In genomic region chr4:114474401-114474800, GRCh38 we compare ENCODE assay signal across 28 cellular contexts.
DNase-seq lines count a peak whose midpoint lies in the region; ATAC-seq and TF ChIP-seq lines count a peak whose summit lies in the region.
"Had no signal": no experiment of that assay in that cellular context is flagged by ENCODE, and none has a peak within 500 bp of the region (broad histone marks: within the 10 kb centered on the region; RNA-seq: fewer than 3 reads in every experiment).

No MANE protein-coding gene starts in this region.

- no peak overlapping the region for H2BK15ac ChIP-seq in H9 (ENCODE audit: low read depth, low read length)

- H3K4me3 ChIP-seq in astrocyte of the cerebellum (ENCODE audit: low read depth, low read length) (no peak overlapping the region), tibial artery (no peak overlapping the region), hepatocyte (no peak overlapping the region)
- H3K4me3 ChIP-seq: A549; BLaER1 treated with 17β-estradiol and CSF1 and Interleukin-3, amounts not matched to agents 10 nM and 100 nM; PC-9; SJCRH30 had no signal

- H3K4ac ChIP-seq in H9 (ENCODE audit: low read depth, low read length): no peak overlapping the region

- TF ChIP-seq CTCF in H9 (conservative IDR thresholded peaks at IDR 0.05) (no peak), astrocyte of the cerebellum (IDR thresholded peaks at IDR 0.05; ENCODE audit: low read depth, low read length, missing control alignments) (no peak), tibial artery (IDR thresholded peaks at IDR 0.05) (no peak), hepatocyte (IDR thresholded peaks at IDR 0.05; ENCODE audit: poor library complexity) (no peak)

- peaks cover 3 to 8% of the 10 kb centered on the region in 2 experiments; a peak in 3 of 4 replicates for H3K4me1 Mint-ChIP-seq in H9
- H3K4me1 Mint-ChIP-seq: CD4-positive, alpha-beta memory T cell had no signal

- H3K56ac ChIP-seq in H9 (ENCODE audit: insufficient read length, low read depth, low read length): no peak overlapping the region

- H3K79me1 ChIP-seq in H9 (ENCODE audit: insufficient read depth, low read depth, low read length, poor library complexity, severe bottlenecking): no peaks in the 10 kb centered on the region

- no peak overlapping the region for H3K9ac ChIP-seq in H9 (ENCODE audit: extremely low read depth, insufficient read length, low read length)
- H3K9ac ChIP-seq: BLaER1 treated with 17β-estradiol and CSF1 and Interleukin-3, amounts not matched to agents 10 nM and 100 nM had no signal

- H3K23ac ChIP-seq in H9 (ENCODE audit: insufficient read length, low read depth, low read length): no peak overlapping the region

- no peak overlapping the region for H2BK120ac ChIP-seq in H9 (ENCODE audit: low read depth, low read length, poor library complexity, severe bottlenecking)

- no peaks in the 10 kb centered on the region for H3K27me3 ChIP-seq in H9 (ENCODE audit: insufficient read depth, low read length)
- no peaks in the 10 kb centered on the region for H3K27me3 ChIP-seq in tibial artery
- no peaks in the 10 kb centered on the region for H3K27me3 ChIP-seq in hepatocyte
- H3K27me3 ChIP-seq: BLaER1 treated with 17β-estradiol and CSF1 and Interleukin-3, amounts not matched to agents 10 nM and 100 nM; SJCRH30 had no signal

- DNase-seq in COLO829 (ENCODE audit: low spot score) (peak; percentile 9), H9 (no peak), astrocyte of the cerebellum (ENCODE audit: low read depth) (peak; percentile 49), left kidney (ENCODE audit: low read depth, low spot score) (peak; percentile 2), tibial artery (no peak), hepatocyte (ENCODE audit: low spot score) (no peak), NCI-H2107 (lab: John Stamatoyannopoulos, UW) (no peak)
- DNase-seq: AML-193; Caco-2; CD4-positive, alpha-beta memory T cell; DMS 273 treated with DMSO at 0.1 percent for 48 hours; DMS79; GOT3; HCEC 1CT; NCI-H1105 treated with DMSO at 0.1 percent for 48 hours; NCI-H146; NCI-H2029; NCI-H446 treated with DMSO at 0.1 percent for 48 hours; NCI-H526; NCI-H82; NK-92 treated with Interleukin-12 subunit alpha and Interleukin-12 subunit beta, amount 100 ng/mL, for 24 hours; PC-9; SJCRH30 had no signal

- no peak overlapping the region for H4K5ac ChIP-seq in H9 (ENCODE audit: insufficient read length, low read depth, low read length)

- no peak overlapping the region for H4K91ac ChIP-seq in H9 (ENCODE audit: insufficient read length, low read depth, low read length)

- H3K18ac ChIP-seq in H9 (ENCODE audit: insufficient read length, low read depth, low read length): no peak overlapping the region

- H3K27ac ChIP-seq in H9 (ENCODE audit: insufficient read length, low read depth, low read length) (no peak overlapping the region), tibial artery (no peak overlapping the region), hepatocyte (no peak overlapping the region)
- H3K27ac ChIP-seq: A549; BLaER1 treated with 17β-estradiol and CSF1 and Interleukin-3, amounts not matched to agents 10 nM and 100 nM; PC-9; SJCRH30 had no signal

- H3K9me3 Mint-ChIP-seq in H9: no peaks in the 10 kb centered on the region; a peak in 1 of 5 replicates

- no peaks in the 10 kb centered on the region for H3K23me2 ChIP-seq in H9 (ENCODE audit: insufficient read length, low read depth, low read length, poor library complexity, severe bottlenecking)

- H3K4me1 ChIP-seq in H9 (ENCODE audit: insufficient read depth, low read length) (no peaks in the 10 kb centered on the region), tibial artery (no peaks in the 10 kb centered on the region), hepatocyte (ENCODE audit: insufficient read depth) (no peaks in the 10 kb centered on the region)
- H3K4me1 ChIP-seq: A549; BLaER1 treated with 17β-estradiol and CSF1 and Interleukin-3, amounts not matched to agents 10 nM and 100 nM; SJCRH30 had no signal

- H3K4me3 Mint-ChIP-seq in H9: no peak overlapping the region
- H3K4me3 Mint-ChIP-seq: CD4-positive, alpha-beta memory T cell had no signal

- in situ Hi-C loops in astrocyte of the cerebellum (cut with HindIII; ENCODE audit: low sequenced_read_pairs): no loop called here

- WGBS in H9 (ENCODE audit: extremely low coverage, insufficient read length, low lambda C conversion rate): no CpG with 5 or more reads among the region's 3 CpGs
- 93% methylated on average over 3 of the region's 3 CpGs for WGBS in hepatocyte (ENCODE audit: low lambda C conversion rate, missing lambda C conversion rate)

- H4K8ac ChIP-seq in H9 (replicated peaks; ENCODE audit: insufficient read length, low read depth, low read length): no peak overlapping the region

- H3K9me3 ChIP-seq in H9 (ENCODE audit: control insufficient read depth, low read depth, low read length) (no peaks in the 10 kb centered on the region), tibial artery (no peaks in the 10 kb centered on the region), hepatocyte (ENCODE audit: low read depth) (no peaks in the 10 kb centered on the region)
- H3K9me3 ChIP-seq: A549, Caco-2, SJCRH30 had no signal

- intact Hi-C loops in tibial artery (cut with DNase I; ENCODE audit: low total_unique reads): no loop called here

- no peaks in the 10 kb centered on the region for H3K36me3 ChIP-seq in tibial artery
- H3K36me3 ChIP-seq in hepatocyte (replicated peaks; ENCODE audit: insufficient read depth, low read depth): no peaks in the 10 kb centered on the region
- H3K36me3 ChIP-seq: BLaER1 treated with 17β-estradiol and CSF1 and Interleukin-3, amounts not matched to agents 10 nM and 100 nM; SJCRH30 had no signal

- H4K20me1 ChIP-seq in H9 (ENCODE audit: control insufficient read depth, insufficient read depth, insufficient read length): no peaks in the 10 kb centered on the region
- H4K20me1 ChIP-seq in hepatocyte (ENCODE audit: insufficient read depth, poor library complexity, severe bottlenecking): no peaks in the 10 kb centered on the region
- H4K20me1 ChIP-seq: BLaER1 treated with 17β-estradiol and CSF1 and Interleukin-3, amounts not matched to agents 10 nM and 100 nM had no signal

- no peak overlapping the region for H2BK20ac ChIP-seq in H9 (ENCODE audit: low read depth, low read length, poor library complexity, severe bottlenecking)

- H3K14ac ChIP-seq in H9 (ENCODE audit: insufficient read depth, low read length): no peak overlapping the region

- H2AK5ac ChIP-seq in H9 (ENCODE audit: insufficient read length, low read length): no peak overlapping the region

- no peak overlapping the region for H2BK5ac ChIP-seq in H9 (ENCODE audit: insufficient read length, low read length)

- H3K36me3 Mint-ChIP-seq in H9 (ENCODE audit: insufficient read depth in 1 of 3, low read depth in 3 of 3): peaks cover 0 to 8% (median 0%) of the 10 kb centered on the region in 3 experiments; a peak in 2 of 7 replicates
- H3K36me3 Mint-ChIP-seq: CD4-positive, alpha-beta memory T cell had no signal

- no peaks in the 10 kb centered on the region for H3K9me2 ChIP-seq in hepatocyte (replicated peaks; ENCODE audit: insufficient read depth)

- no peak overlapping the region for H3K4me2 ChIP-seq in H9 (ENCODE audit: insufficient read depth, insufficient read length, low read length)
- H3K4me2 ChIP-seq in hepatocyte: no peak overlapping the region
- H3K4me2 ChIP-seq: A549; BLaER1 treated with 17β-estradiol and CSF1 and Interleukin-3, amounts not matched to agents 10 nM and 100 nM; PC-9 had no signal

- H2BK12ac ChIP-seq in H9 (ENCODE audit: insufficient read length, low read depth, low read length): no peak overlapping the region

- ATAC-seq in GM19351 (IDR thresholded peaks at IDR 0.05; ENCODE audit: unreplicated experiment): no peak
- ATAC-seq: A549, Right ventricle myocardium inferior, SK-N-SH treated with all-trans-retinoic acid at 6 μM for 48 hours had no signal

- peak overlapping the region in 2 of 3 experiments; percentile 1 to 5; a peak in 3 of 7 replicates for H3K27ac Mint-ChIP-seq in H9
- H3K27ac Mint-ChIP-seq: CD4-positive, alpha-beta memory T cell had no signal

- H3K79me2 ChIP-seq in H9 (ENCODE audit: insufficient read depth, low read length) (no peaks in the 10 kb centered on the region), hepatocyte (no peaks in the 10 kb centered on the region)

- no peaks in the 10 kb centered on the region for H3K27me3 Mint-ChIP-seq in H9 (ENCODE audit: low read depth)
- H3K27me3 Mint-ChIP-seq: CD4-positive, alpha-beta memory T cell had no signal

- no peak overlapping the region for H2AFZ ChIP-seq in H9 (ENCODE audit: low read length)
- H2AFZ ChIP-seq in hepatocyte: no peak overlapping the region
- H2AFZ ChIP-seq: PC-9 had no signal

- no peak overlapping the region for H3T11ph ChIP-seq in H9 (ENCODE audit: low read length)

Comparison
In these comparisons a context has a peak if more than half of its experiments do, and no peak if none do; other contexts are left out.
1. DNase-seq: peak in COLO829 (single experiment), astrocyte of the cerebellum (single experiment) and left kidney (single experiment); none in H9 (single experiment), tibial artery (0 of 2), hepatocyte (single experiment) and NCI-H2107 (single experiment).